Comparison of ENCODE assay signal across 8 cellular contexts in the genomic region with DNA sequence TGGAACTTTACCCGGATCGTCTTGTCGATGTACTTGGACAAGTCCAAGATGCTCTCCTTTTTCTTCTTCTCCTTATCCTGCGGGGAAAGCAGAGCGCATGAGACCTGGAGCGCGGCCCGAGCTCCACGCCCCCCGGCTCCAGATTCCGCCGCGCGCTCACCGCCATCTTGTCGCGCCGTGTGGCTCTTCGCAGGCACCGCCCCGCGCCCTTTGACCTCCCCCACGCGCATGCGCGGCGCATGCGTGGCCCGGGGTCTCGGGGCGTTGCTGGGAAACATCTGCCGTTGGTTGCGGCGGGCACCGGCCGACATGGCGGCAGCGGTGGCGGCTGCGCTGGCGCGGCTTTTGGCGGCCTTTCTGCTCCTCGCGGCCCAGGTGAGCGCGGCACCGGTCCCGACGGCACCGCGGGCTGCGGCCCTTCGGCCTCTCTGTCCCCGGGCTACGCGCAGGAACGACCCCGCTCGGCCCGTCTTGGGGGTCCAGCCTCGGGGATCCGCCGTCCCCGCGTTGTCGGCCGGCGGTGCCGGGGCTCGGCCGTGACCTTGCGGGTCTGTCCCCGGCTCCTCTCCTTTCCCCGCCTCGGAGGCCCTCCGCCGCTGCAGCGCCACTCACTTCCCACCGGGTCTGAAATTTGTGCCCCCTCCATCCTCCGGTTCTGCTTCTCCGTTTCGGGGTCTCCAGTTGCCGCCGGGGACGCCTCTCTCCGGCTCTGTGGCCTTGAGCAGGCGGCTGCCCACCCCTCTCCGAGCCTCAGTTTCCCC. TPM values are rescaled to one million over a fixed set of nuclear protein-coding genes. Genes with fewer than 3 reads are reported as not detected.
DNase-seq lines count a peak whose midpoint lies in the region; ATAC-seq and TF ChIP-seq lines count a peak whose summit lies in the region.

A gene (minus strand): TSS at position 186 of the 761 bp plus-strand sequence. CDS start 20 bp downstream, at position 166.
A gene with protein sequence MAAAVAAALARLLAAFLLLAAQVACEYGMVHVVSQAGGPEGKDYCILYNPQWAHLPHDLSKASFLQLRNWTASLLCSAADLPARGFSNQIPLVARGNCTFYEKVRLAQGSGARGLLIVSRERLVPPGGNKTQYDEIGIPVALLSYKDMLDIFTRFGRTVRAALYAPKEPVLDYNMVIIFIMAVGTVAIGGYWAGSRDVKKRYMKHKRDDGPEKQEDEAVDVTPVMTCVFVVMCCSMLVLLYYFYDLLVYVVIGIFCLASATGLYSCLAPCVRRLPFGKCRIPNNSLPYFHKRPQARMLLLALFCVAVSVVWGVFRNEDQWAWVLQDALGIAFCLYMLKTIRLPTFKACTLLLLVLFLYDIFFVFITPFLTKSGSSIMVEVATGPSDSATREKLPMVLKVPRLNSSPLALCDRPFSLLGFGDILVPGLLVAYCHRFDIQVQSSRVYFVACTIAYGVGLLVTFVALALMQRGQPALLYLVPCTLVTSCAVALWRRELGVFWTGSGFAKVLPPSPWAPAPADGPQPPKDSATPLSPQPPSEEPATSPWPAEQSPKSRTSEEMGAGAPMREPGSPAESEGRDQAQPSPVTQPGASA (plus strand): TSS at position 284 of the 761 bp plus-strand sequence. CDS start 26 bp downstream, at position 310.

- peak within 1 kb of the TSS; percentile 97 for H3K4me3 Mint-ChIP-seq in activated T-helper 17 cell treated with anti-CD3 and anti-CD28 coated beads, Interleukin-2, amount 50 U/mL, for 72 hours
- H3K4me3 Mint-ChIP-seq in natural killer cell = peak within 1 kb of the TSS; percentile 99
- peak within 1 kb of the TSS; percentile 89 to 98 for H3K4me3 Mint-ChIP-seq in stimulated activated naive B cell treated with anti-CD40 and anti-IgM and Interleukin-4, amounts not matched to agents 10 μg/mL and 1 μg/mL and 100 μg/mL, for 72 hours

- peaks cover 24% of the 10 kb centered on the region for H3K4me1 Mint-ChIP-seq in activated T-helper 17 cell treated with anti-CD3 and anti-CD28 coated beads, Interleukin-2, amount 50 U/mL, for 72 hours
- H3K4me1 Mint-ChIP-seq in natural killer cell = peaks cover 25 to 57% of the 10 kb centered on the region in 2 donors
- peaks cover 71 to 88% of the 10 kb centered on the region in 2 donors for H3K4me1 Mint-ChIP-seq in stimulated activated naive B cell treated with anti-CD40 and anti-IgM and Interleukin-4, amounts not matched to agents 10 μg/mL and 1 μg/mL and 100 μg/mL, for 72 hours

- H3K9me3 ChIP-seq in KOPT-K1 (ENCODE audit: insufficient read depth, low read length, poor library complexity, severe bottlenecking) (no peaks in the 10 kb centered on the region), RWPE2 (ENCODE audit: severe bottlenecking) (no peaks in the 10 kb centered on the region)

- no peak for TF ChIP-seq CTCF in RWPE2 (IDR thresholded peaks at IDR 0.05; ENCODE audit: poor library complexity, severe bottlenecking)
- TF ChIP-seq CTCF in fibroblast of mammary gland (conservative IDR thresholded peaks at IDR 0.05; ENCODE audit: control insufficient read depth, insufficient read depth, low read depth, low read length) = no peak
- no peak for TF ChIP-seq CTCF in natural killer cell (IDR thresholded peaks at IDR 0.05)

- no peaks in the 10 kb centered on the region for H3K4me1 ChIP-seq in RWPE2 (ENCODE audit: insufficient read depth, poor library complexity, severe bottlenecking)

- no peaks in the 10 kb centered on the region for H3K27me3 Mint-ChIP-seq in activated T-helper 17 cell treated with anti-CD3 and anti-CD28 coated beads, Interleukin-2, amount 50 U/mL, for 72 hours
- H3K27me3 Mint-ChIP-seq in natural killer cell (ENCODE audit: low read depth in 2 of 2) = no peaks in the 10 kb centered on the region
- no peaks in the 10 kb centered on the region for H3K27me3 Mint-ChIP-seq in stimulated activated naive B cell treated with anti-CD40 and anti-IgM and Interleukin-4, amounts not matched to agents 10 μg/mL and 1 μg/mL and 100 μg/mL, for 72 hours

- peak; percentile 56 for ATAC-seq in GM21515 (IDR thresholded peaks at IDR 0.05; ENCODE audit: unreplicated experiment)
- peak; percentile 66 for ATAC-seq in RWPE2 (ENCODE audit: low read depth)
- ATAC-seq in activated T-helper 17 cell treated with anti-CD3 and anti-CD28 coated beads, Interleukin-2, amount 50 U/mL, for 72 hours (replicated peaks) = peak; percentile 91
- ATAC-seq in natural killer cell = peak; percentile 87 to 90 (median 89)
- peak; percentile 59 to 62 for ATAC-seq in stimulated activated naive B cell treated with anti-CD40 and anti-IgM and Interleukin-4, amounts not matched to agents 10 μg/mL and 1 μg/mL and 100 μg/mL, for 72 hours (replicated peaks)

- peak within 1 kb of the TSS; percentile 97 for H3K27ac Mint-ChIP-seq in activated T-helper 17 cell treated with anti-CD3 and anti-CD28 coated beads, Interleukin-2, amount 50 U/mL, for 72 hours
- H3K27ac Mint-ChIP-seq in natural killer cell = peak within 1 kb of the TSS; percentile 91 to 98
- peak within 1 kb of the TSS; percentile 98 for H3K27ac Mint-ChIP-seq in stimulated activated naive B cell treated with anti-CD40 and anti-IgM and Interleukin-4, amounts not matched to agents 10 μg/mL and 1 μg/mL and 100 μg/mL, for 72 hours

- H3K4me3 ChIP-seq in RWPE2 (ENCODE audit: severe bottlenecking) = peak within 1 kb of the TSS; percentile 60
- H3K4me3 ChIP-seq in fibroblast of mammary gland (ENCODE audit: control insufficient read depth, low read depth, low read length) = peak within 1 kb of the TSS; percentile 92

- H3K36me3 Mint-ChIP-seq in activated T-helper 17 cell treated with anti-CD3 and anti-CD28 coated beads, Interleukin-2, amount 50 U/mL, for 72 hours (ENCODE audit: low read depth) = peaks cover 48% of the 10 kb centered on the region
- no peaks in the 10 kb centered on the region for H3K36me3 Mint-ChIP-seq in natural killer cell
- peaks cover 27 to 41% of the 10 kb centered on the region in 2 donors for H3K36me3 Mint-ChIP-seq in stimulated activated naive B cell treated with anti-CD40 and anti-IgM and Interleukin-4, amounts not matched to agents 10 μg/mL and 1 μg/mL and 100 μg/mL, for 72 hours

- DNase-seq in COR-L47 (lab: John Stamatoyannopoulos, UW) (peak; percentile 90), RWPE2 (ENCODE audit: low spot score) (no peak), fibroblast of mammary gland (ENCODE audit: low read depth) (peak; percentile 78), natural killer cell (peak; percentile 95)
- DNase-seq in stimulated activated naive B cell treated with anti-CD40 and anti-IgM and Interleukin-4, amounts not matched to agents 10 μg/mL and 1 μg/mL and 100 μg/mL, for 72 hours = peak; percentile 85

- H3K27me3 ChIP-seq in RWPE2 (ENCODE audit: insufficient read depth, poor library complexity, severe bottlenecking) = no peaks in the 10 kb centered on the region

- H3K36me3 ChIP-seq in KOPT-K1 (ENCODE audit: insufficient read depth, low read length) (peaks cover 35% of the 10 kb centered on the region), RWPE2 (ENCODE audit: low read depth) (peaks cover 13% of the 10 kb centered on the region)

- intact Hi-C loops in natural killer cell (cut with micrococcal nuclease) = loop anchor here (1.0 to 10.0 kb wide), 2 partner anchors 54 to 92 kb away; a partner anchor contains a TSS

- peak within 1 kb of the TSS; percentile 94 for H3K27ac ChIP-seq in KOPT-K1 (ENCODE audit: low read depth, low read length, poor library complexity, severe bottlenecking)
- peak within 1 kb of the TSS; percentile 64 for H3K27ac ChIP-seq in RWPE2 (ENCODE audit: poor library complexity, severe bottlenecking)

- H3K9me3 Mint-ChIP-seq in activated T-helper 17 cell treated with anti-CD3 and anti-CD28 coated beads, Interleukin-2, amount 50 U/mL, for 72 hours = no peaks in the 10 kb centered on the region
- H3K9me3 Mint-ChIP-seq in natural killer cell = no peaks in the 10 kb centered on the region
- no peaks in the 10 kb centered on the region for H3K9me3 Mint-ChIP-seq in stimulated activated naive B cell treated with anti-CD40 and anti-IgM and Interleukin-4, amounts not matched to agents 10 μg/mL and 1 μg/mL and 100 μg/mL, for 72 hours

RNA-seq across cellular contexts. Expression of the first gene that starts in this region (rescaled TPM):
- 100 to 1,000 TPM in 1 of 2 donors, 10 to 100 TPM in 1; 96.2 to 140 TPM for total RNA-seq in activated T-helper 17 cell treated with anti-CD3 and anti-CD28 coated beads, Interleukin-2, amount 50 U/mL, for 72 hours
- 10 to 100 TPM; 52.0 to 80.2 (median 77.4) TPM for total RNA-seq in natural killer cell

RNA-seq across cellular contexts. Expression of the second gene that starts in this region (rescaled TPM):
- total RNA-seq in activated T-helper 17 cell treated with anti-CD3 and anti-CD28 coated beads, Interleukin-2, amount 50 U/mL, for 72 hours = 10 to 100 TPM; 23.7 to 46.5 TPM
- total RNA-seq in natural killer cell = 10 to 100 TPM; 63.2 to 83.8 (median 79.7) TPM
